24 cellular contexts compared by ENCODE assay signal in the genomic region with DNA sequence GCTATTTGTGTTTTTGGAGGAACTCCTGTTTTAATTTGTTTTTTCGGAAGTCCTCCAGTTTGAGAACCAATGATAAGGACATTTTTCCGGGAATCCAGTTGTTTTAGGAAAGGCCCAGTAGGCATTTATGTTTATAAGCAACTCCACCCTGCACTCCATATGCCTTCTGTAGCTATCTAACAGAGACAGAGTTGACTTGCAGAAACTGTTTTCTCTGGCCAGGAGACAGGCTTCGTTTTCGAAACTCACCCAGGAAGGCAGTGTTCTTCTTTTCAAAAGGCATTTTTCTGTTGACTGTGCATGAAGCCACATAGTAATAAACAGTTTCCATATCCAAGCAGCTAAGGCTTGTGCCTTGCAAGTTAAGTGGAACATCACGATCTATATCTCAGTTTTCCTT.
"Had no signal": no experiment of that assay in that cellular context is flagged by ENCODE, and none has a peak within 500 bp of the region (broad histone marks: within the 10 kb centered on the region; RNA-seq: fewer than 3 reads in every experiment).

No MANE protein-coding gene starts in this region.

- H3K4me1 ChIP-seq: breast epithelium, colonic mucosa, lower lobe of right lung had no signal

- DNase-seq: activated CD4-positive, alpha-beta T cell treated with anti-CD3 and anti-CD28 coated beads for 36 hours; activated CD4-positive, CD25-positive, alpha-beta regulatory T cell; activated CD8-positive, alpha-beta memory T cell treated with anti-CD3 and anti-CD28 coated beads, Interleukin-2, amount 10 ng/mL, durations not matched to agents 7 days and 5 days; activated CD8-positive, alpha-beta T cell treated with anti-CD3 and anti-CD28 coated beads, Interleukin-2, amount 10 ng/mL, durations not matched to agents 7 days and 5 days; activated T-cell treated with anti-CD3 and anti-CD28 coated beads, Interleukin-2, amount 50 U/mL, for 48 hours; colonic mucosa; effector memory CD8-positive, alpha-beta T cell; erythroblast; gastrocnemius medialis; glutamatergic neuron; hippocampal formation; kidney; lower lobe of right lung; mesendoderm; stimulated activated CD4-positive, alpha-beta T cell treated with anti-CD3 and anti-CD28 coated beads, Interleukin-2, amount 100 ng/mL, for 48 hours; stimulated activated naive CD8-positive, alpha-beta T cell treated with anti-CD3 and anti-CD28 coated beads, Interleukin-15, Interleukin-2, amounts not matched to agents 100 U/mL and 50 U/mL, for 24 hours; T-helper 1 cell had no signal

- H3K27me3 Mint-ChIP-seq: activated CD4-positive, alpha-beta T cell treated with anti-CD3 and anti-CD28 coated beads for 36 hours; activated CD8-positive, alpha-beta memory T cell treated with anti-CD3 and anti-CD28 coated beads, Interleukin-2, amount 10 ng/mL, durations not matched to agents 7 days and 5 days; activated naive CD4-positive, alpha-beta T cell treated with anti-CD3 and anti-CD28 coated beads, Interleukin-2, amount 50 U/mL, for 24 hours; effector memory CD8-positive, alpha-beta T cell; natural killer cell treated with Interleukin-12 subunit alpha and Interleukin-12 subunit beta and Interleukin-15 and Interleukin-18, amount 100 ng/mL, for 72 hours had no signal

- H3K9me3 ChIP-seq: breast epithelium, colonic mucosa, gastrocnemius medialis, lower lobe of right lung, right atrium auricular region, upper lobe of left lung had no signal

- ATAC-seq: activated CD4-positive, alpha-beta T cell treated with anti-CD3 and anti-CD28 coated beads for 36 hours; activated CD8-positive, alpha-beta memory T cell treated with anti-CD3 and anti-CD28 coated beads, Interleukin-2, amount 10 ng/mL, durations not matched to agents 7 days and 5 days; activated CD8-positive, alpha-beta T cell treated with anti-CD3 and anti-CD28 coated beads, Interleukin-2, amount 10 ng/mL, durations not matched to agents 7 days and 5 days; effector memory CD8-positive, alpha-beta T cell; gastrocnemius medialis; lower lobe of right lung; natural killer cell treated with Interleukin-12 subunit alpha and Interleukin-12 subunit beta and Interleukin-15 and Interleukin-18, amount 100 ng/mL, for 72 hours; stimulated activated naive CD8-positive, alpha-beta T cell treated with anti-CD3 and anti-CD28 coated beads, Interleukin-15, Interleukin-2, amounts not matched to agents 100 U/mL and 50 U/mL, for 24 hours had no signal

- H3K36me3 Mint-ChIP-seq: activated CD8-positive, alpha-beta memory T cell treated with anti-CD3 and anti-CD28 coated beads, Interleukin-2, amount 10 ng/mL, durations not matched to agents 7 days and 5 days; activated naive CD4-positive, alpha-beta T cell treated with anti-CD3 and anti-CD28 coated beads, Interleukin-2, amount 50 U/mL, for 24 hours; natural killer cell treated with Interleukin-12 subunit alpha and Interleukin-12 subunit beta and Interleukin-15 and Interleukin-18, amount 100 ng/mL, for 72 hours had no signal

- H3K36me3 ChIP-seq: breast epithelium, colonic mucosa, gastrocnemius medialis, lower lobe of right lung, right atrium auricular region, upper lobe of left lung had no signal

- H3K4me3 Mint-ChIP-seq: activated CD4-positive, alpha-beta T cell treated with anti-CD3 and anti-CD28 coated beads for 36 hours; activated CD8-positive, alpha-beta memory T cell treated with anti-CD3 and anti-CD28 coated beads, Interleukin-2, amount 10 ng/mL, durations not matched to agents 7 days and 5 days; activated CD8-positive, alpha-beta T cell treated with anti-CD3 and anti-CD28 coated beads, Interleukin-2, amount 10 ng/mL, durations not matched to agents 7 days and 5 days; activated naive CD4-positive, alpha-beta T cell treated with anti-CD3 and anti-CD28 coated beads, Interleukin-2, amount 50 U/mL, for 24 hours; effector memory CD8-positive, alpha-beta T cell; natural killer cell treated with Interleukin-12 subunit alpha and Interleukin-12 subunit beta and Interleukin-15 and Interleukin-18, amount 100 ng/mL, for 72 hours; T-helper 2 cell treated with Interferon-gamma antibody and Interleukin-4, amounts not matched to agents 5 μg/mL and 100 μg/mL, for 36 hours had no signal

- H3K4me1 Mint-ChIP-seq: activated CD4-positive, alpha-beta T cell treated with anti-CD3 and anti-CD28 coated beads for 36 hours; activated CD8-positive, alpha-beta memory T cell treated with anti-CD3 and anti-CD28 coated beads, Interleukin-2, amount 10 ng/mL, durations not matched to agents 7 days and 5 days; activated naive CD4-positive, alpha-beta T cell treated with anti-CD3 and anti-CD28 coated beads, Interleukin-2, amount 50 U/mL, for 24 hours had no signal

- H3K27ac ChIP-seq: breast epithelium, colonic mucosa, gastrocnemius medialis, lower lobe of right lung, upper lobe of left lung had no signal

- H3K4me3 ChIP-seq: breast epithelium, colonic mucosa, gastrocnemius medialis, lower lobe of right lung, right atrium auricular region, upper lobe of left lung had no signal

- H3K27me3 ChIP-seq: breast epithelium, colonic mucosa, gastrocnemius medialis, right atrium auricular region, upper lobe of left lung had no signal

- H3K27ac Mint-ChIP-seq: activated CD4-positive, alpha-beta T cell treated with anti-CD3 and anti-CD28 coated beads for 36 hours; activated CD8-positive, alpha-beta memory T cell treated with anti-CD3 and anti-CD28 coated beads, Interleukin-2, amount 10 ng/mL, durations not matched to agents 7 days and 5 days; activated CD8-positive, alpha-beta T cell treated with anti-CD3 and anti-CD28 coated beads, Interleukin-2, amount 10 ng/mL, durations not matched to agents 7 days and 5 days; activated naive CD4-positive, alpha-beta T cell treated with anti-CD3 and anti-CD28 coated beads, Interleukin-2, amount 50 U/mL, for 24 hours; activated T-helper 2 cell treated with anti-CD3 and anti-CD28 coated beads, Interferon-gamma antibody, Interleukin-2, Interleukin-4, amounts not matched to agents 10 μg/mL and 5 μg/mL and 100 μg/mL, durations not matched to agents 14 hours and 24 hours and 36 hours; effector memory CD8-positive, alpha-beta T cell; natural killer cell treated with Interleukin-12 subunit alpha and Interleukin-12 subunit beta and Interleukin-15 and Interleukin-18, amount 100 ng/mL, for 72 hours; T-helper 2 cell treated with Interferon-gamma antibody and Interleukin-4, amounts not matched to agents 5 μg/mL and 100 μg/mL, for 36 hours had no signal

- H3K9me3 Mint-ChIP-seq: activated naive CD4-positive, alpha-beta T cell treated with anti-CD3 and anti-CD28 coated beads, Interleukin-2, amount 50 U/mL, for 24 hours; activated T-helper 2 cell treated with anti-CD3 and anti-CD28 coated beads, Interferon-gamma antibody, Interleukin-2, Interleukin-4, amounts not matched to agents 10 μg/mL and 5 μg/mL and 100 μg/mL, durations not matched to agents 14 hours and 24 hours and 36 hours; effector memory CD8-positive, alpha-beta T cell; natural killer cell treated with Interleukin-12 subunit alpha and Interleukin-12 subunit beta and Interleukin-15 and Interleukin-18, amount 100 ng/mL, for 72 hours; T-helper 2 cell treated with Interferon-gamma antibody and Interleukin-4, amounts not matched to agents 5 μg/mL and 100 μg/mL, for 36 hours had no signal
